27 cellular contexts compared by ENCODE assay signal in the genomic region with DNA sequence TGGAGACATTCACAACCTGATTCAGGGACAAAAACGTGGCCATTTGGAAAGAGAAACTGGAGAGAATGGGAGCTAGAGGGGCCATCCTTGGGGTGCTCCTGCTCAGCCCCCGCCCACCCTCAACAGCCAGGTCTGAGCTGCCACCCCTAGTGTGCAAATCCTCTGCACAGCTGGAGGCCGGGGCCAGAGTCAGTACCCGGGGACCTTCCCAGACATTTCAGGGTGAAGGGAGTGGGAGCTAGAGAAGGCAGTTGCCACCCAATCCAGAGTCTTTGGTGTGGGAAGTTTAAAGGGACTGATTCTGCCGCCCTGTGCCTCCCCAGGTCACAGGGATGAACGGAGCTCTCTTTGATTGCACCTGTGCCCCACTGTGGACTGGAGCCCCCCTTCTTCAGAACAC.
"Had no signal": no experiment of that assay in that cellular context is flagged by ENCODE, and none has a peak within 500 bp of the region (broad histone marks: within the 10 kb centered on the region; RNA-seq: fewer than 3 reads in every experiment).

No MANE protein-coding gene starts in this region.

- H3K9me3 ChIP-seq: esophagus squamous epithelium, gastroesophageal sphincter, psoas muscle, right lobe of liver, spleen, testis, tibial nerve, upper lobe of right lung, vagina had no signal

- H3K4me1 Mint-ChIP-seq: naive thymus-derived CD4-positive, alpha-beta T cell; neural crest cell; stimulated activated memory B cell treated with anti-CD40 and anti-IgM and Interleukin-4, amounts not matched to agents 10 μg/mL and 1 μg/mL and 100 μg/mL, for 72 hours had no signal

- DNase-seq: cortex of kidney; dorsolateral prefrontal cortex; effector memory CD4-positive, alpha-beta T cell; esophagus squamous epithelium; foreskin fibroblast; glutamatergic neuron; kidney glomerular epithelial cell; mesendoderm; naive thymus-derived CD4-positive, alpha-beta T cell; nucleus accumbens; psoas muscle; retina; right lobe of liver; spleen; stimulated activated CD4-positive, alpha-beta T cell treated with anti-CD3 and anti-CD28 coated beads, Interleukin-15, amount 100 ng/mL, for 24 hours; stimulated activated CD4-positive, alpha-beta T cell treated with anti-CD3 and anti-CD28 coated beads, Interleukin-1b, Interleukin-23, amount 100 ng/mL, for 48 hours; stimulated activated CD4-positive, alpha-beta T cell treated with anti-CD3 and anti-CD28 coated beads, Interleukin-4, amount 100 ng/mL, for 24 hours; testis; upper lobe of right lung had no signal

- H3K36me3 ChIP-seq: esophagus squamous epithelium, gastroesophageal sphincter, right lobe of liver, spleen, tibial nerve, upper lobe of right lung, vagina had no signal

- ATAC-seq: gastroesophageal sphincter; naive thymus-derived CD4-positive, alpha-beta T cell; psoas muscle; right lobe of liver; stimulated activated memory B cell treated with anti-CD40 and anti-IgM and Interleukin-4, amounts not matched to agents 10 μg/mL and 1 μg/mL and 100 μg/mL, for 72 hours; upper lobe of right lung had no signal

- H3K27ac ChIP-seq: dorsolateral prefrontal cortex, epithelial cell of prostate, esophagus squamous epithelium, gastroesophageal sphincter, parathyroid adenoma, psoas muscle, right lobe of liver, spleen, testis, tibial nerve, upper lobe of right lung, vagina had no signal

- H3K9me3 Mint-ChIP-seq: naive thymus-derived CD4-positive, alpha-beta T cell; neural crest cell; stimulated activated memory B cell treated with anti-CD40 and anti-IgM and Interleukin-4, amounts not matched to agents 10 μg/mL and 1 μg/mL and 100 μg/mL, for 72 hours; stimulated activated naive CD8-positive, alpha-beta T cell treated with anti-CD3 and anti-CD28 coated beads, Interleukin-15, Interleukin-2, amounts not matched to agents 100 ng/mL and 50 ng/mL, for 24 hours had no signal

- H3K9ac ChIP-seq: parathyroid adenoma had no signal

- H3K4me3 Mint-ChIP-seq: naive thymus-derived CD4-positive, alpha-beta T cell; neural crest cell; stimulated activated memory B cell treated with anti-CD40 and anti-IgM and Interleukin-4, amounts not matched to agents 10 μg/mL and 1 μg/mL and 100 μg/mL, for 72 hours; stimulated activated naive CD8-positive, alpha-beta T cell treated with anti-CD3 and anti-CD28 coated beads, Interleukin-15, Interleukin-2, amounts not matched to agents 100 ng/mL and 50 ng/mL, for 24 hours had no signal

- H3K27ac Mint-ChIP-seq: naive thymus-derived CD4-positive, alpha-beta T cell; stimulated activated memory B cell treated with anti-CD40 and anti-IgM and Interleukin-4, amounts not matched to agents 10 μg/mL and 1 μg/mL and 100 μg/mL, for 72 hours; stimulated activated naive CD8-positive, alpha-beta T cell treated with anti-CD3 and anti-CD28 coated beads, Interleukin-15, Interleukin-2, amounts not matched to agents 100 ng/mL and 50 ng/mL, for 24 hours had no signal

- H3K4me1 ChIP-seq: esophagus squamous epithelium, gastroesophageal sphincter, parathyroid adenoma, psoas muscle, right lobe of liver, spleen, testis, tibial nerve, upper lobe of right lung, vagina had no signal

- H3K4me3 ChIP-seq: dorsolateral prefrontal cortex, esophagus squamous epithelium, gastroesophageal sphincter, psoas muscle, right lobe of liver, spleen, testis, tibial nerve, upper lobe of right lung, vagina had no signal

- H3K36me3 Mint-ChIP-seq: naive thymus-derived CD4-positive, alpha-beta T cell; stimulated activated memory B cell treated with anti-CD40 and anti-IgM and Interleukin-4, amounts not matched to agents 10 μg/mL and 1 μg/mL and 100 μg/mL, for 72 hours had no signal
